ENCODE assay signal across 22 cellular contexts in the genomic region with DNA sequence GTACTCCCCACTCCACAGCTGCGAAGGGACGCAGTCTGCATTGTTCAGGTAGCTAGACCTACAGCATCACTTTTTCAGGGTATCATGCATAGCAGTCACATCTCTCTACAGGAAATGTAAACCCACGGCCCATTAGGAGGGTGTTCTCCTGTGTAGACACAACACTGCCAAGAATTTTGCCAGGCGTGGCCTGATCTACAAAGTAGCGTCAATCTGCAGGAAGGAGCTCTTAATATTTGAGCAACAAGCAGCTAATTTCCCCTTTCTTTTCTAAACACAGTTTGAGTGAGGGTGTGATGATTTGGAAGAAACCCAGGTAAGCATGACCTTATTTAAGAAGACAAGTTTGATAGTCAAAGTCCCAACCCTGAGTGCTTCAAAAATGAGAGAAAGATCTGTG.
"Had no signal": no experiment of that assay in that cellular context is flagged by ENCODE, and none has a peak within 500 bp of the region (broad histone marks: within the 10 kb centered on the region; RNA-seq: fewer than 3 reads in every experiment).

No MANE protein-coding gene starts in this region.

- H3K27ac ChIP-seq: brain microvascular endothelial cell, cardiac muscle cell, KMS-11, VCaP had no signal

- H3K36me3 Mint-ChIP-seq: activated naive CD4-positive, alpha-beta T cell treated with anti-CD3 and anti-CD28 coated beads, Interleukin-2, amount 10 ng/mL, durations not matched to agents 7 days and 5 days; activated naive CD8-positive, alpha-beta T cell treated with anti-CD3 and anti-CD28 coated beads for 36 hours; T-cell had no signal

- H3K36me3 ChIP-seq: brain microvascular endothelial cell, cardiac muscle cell had no signal

- H3K4me1 Mint-ChIP-seq: activated naive CD4-positive, alpha-beta T cell treated with anti-CD3 and anti-CD28 coated beads, Interleukin-2, amount 10 ng/mL, durations not matched to agents 7 days and 5 days; activated naive CD8-positive, alpha-beta T cell treated with anti-CD3 and anti-CD28 coated beads for 36 hours had no signal

- H3K27ac Mint-ChIP-seq: activated CD8-positive, alpha-beta T cell treated with anti-CD3 and anti-CD28 coated beads for 36 hours; activated naive CD4-positive, alpha-beta T cell treated with anti-CD3 and anti-CD28 coated beads, Interleukin-2, amount 10 ng/mL, durations not matched to agents 7 days and 5 days; activated naive CD8-positive, alpha-beta T cell treated with anti-CD3 and anti-CD28 coated beads for 36 hours; activated T-cell treated with anti-CD3 and anti-CD28 coated beads, Interleukin-2, amount 50 U/mL, for 72 hours; activated T-helper 2 cell treated with anti-CD3 and anti-CD28 coated beads, Interferon-gamma antibody, Interleukin-2, Interleukin-4, amounts not matched to agents 10 μg/mL and 5 μg/mL and 100 μg/mL, durations not matched to agents 14 hours and 24 hours and 36 hours; T-cell had no signal

- ATAC-seq: activated CD8-positive, alpha-beta T cell treated with anti-CD3 and anti-CD28 coated beads for 36 hours; activated T-cell treated with anti-CD3 and anti-CD28 coated beads, Interleukin-2, amount 50 U/mL, for 72 hours; T-cell had no signal

- H3K9me3 Mint-ChIP-seq: activated naive CD4-positive, alpha-beta T cell treated with anti-CD3 and anti-CD28 coated beads, Interleukin-2, amount 10 ng/mL, durations not matched to agents 7 days and 5 days; activated naive CD8-positive, alpha-beta T cell treated with anti-CD3 and anti-CD28 coated beads for 36 hours; activated T-helper 2 cell treated with anti-CD3 and anti-CD28 coated beads, Interferon-gamma antibody, Interleukin-2, Interleukin-4, amounts not matched to agents 10 μg/mL and 5 μg/mL and 100 μg/mL, durations not matched to agents 14 hours and 24 hours and 36 hours had no signal

- DNase-seq: activated CD4-positive, alpha-beta T cell treated with anti-CD3 and anti-CD28 coated beads for 4 hours; activated CD8-positive, alpha-beta memory T cell treated with anti-CD3 and anti-CD28 coated beads, Interleukin-2, amount 50 U/mL, for 4 hours; activated CD8-positive, alpha-beta T cell treated with anti-CD3 and anti-CD28 coated beads for 36 hours; activated gamma-delta T cell treated with Interleukin-2 at 50 U/mL for 16 hours; activated naive CD4-positive, alpha-beta T cell treated with anti-CD3 and anti-CD28 coated beads, Interleukin-2, amount 10 ng/mL, durations not matched to agents 7 days and 5 days; activated naive CD8-positive, alpha-beta T cell treated with anti-CD3 and anti-CD28 coated beads for 36 hours; activated T-cell treated with anti-CD3 and anti-CD28 coated beads, Interleukin-2, amount 50 U/mL, for 72 hours; brain microvascular endothelial cell; NCI-H1092; NCI-H1417; NCI-H1930; NCI-H2107; NCI-H345; NCI-H510A treated with DMSO at 0.1 percent for 48 hours; NCI-H69; SIG-M5; T-cell; T-helper 2 cell had no signal

- H3K27me3 ChIP-seq: brain microvascular endothelial cell, cardiac muscle cell had no signal

- H3K4me3 ChIP-seq: cardiac muscle cell had no signal

- H3K9ac ChIP-seq: KMS-11 had no signal

- H3K4me3 Mint-ChIP-seq: activated CD8-positive, alpha-beta T cell treated with anti-CD3 and anti-CD28 coated beads for 36 hours; activated naive CD4-positive, alpha-beta T cell treated with anti-CD3 and anti-CD28 coated beads, Interleukin-2, amount 10 ng/mL, durations not matched to agents 7 days and 5 days; activated naive CD8-positive, alpha-beta T cell treated with anti-CD3 and anti-CD28 coated beads for 36 hours; activated T-cell treated with anti-CD3 and anti-CD28 coated beads, Interleukin-2, amount 50 U/mL, for 72 hours; T-cell had no signal

- H3K4me2 ChIP-seq: KMS-11 had no signal
